In the genomic region with DNA sequence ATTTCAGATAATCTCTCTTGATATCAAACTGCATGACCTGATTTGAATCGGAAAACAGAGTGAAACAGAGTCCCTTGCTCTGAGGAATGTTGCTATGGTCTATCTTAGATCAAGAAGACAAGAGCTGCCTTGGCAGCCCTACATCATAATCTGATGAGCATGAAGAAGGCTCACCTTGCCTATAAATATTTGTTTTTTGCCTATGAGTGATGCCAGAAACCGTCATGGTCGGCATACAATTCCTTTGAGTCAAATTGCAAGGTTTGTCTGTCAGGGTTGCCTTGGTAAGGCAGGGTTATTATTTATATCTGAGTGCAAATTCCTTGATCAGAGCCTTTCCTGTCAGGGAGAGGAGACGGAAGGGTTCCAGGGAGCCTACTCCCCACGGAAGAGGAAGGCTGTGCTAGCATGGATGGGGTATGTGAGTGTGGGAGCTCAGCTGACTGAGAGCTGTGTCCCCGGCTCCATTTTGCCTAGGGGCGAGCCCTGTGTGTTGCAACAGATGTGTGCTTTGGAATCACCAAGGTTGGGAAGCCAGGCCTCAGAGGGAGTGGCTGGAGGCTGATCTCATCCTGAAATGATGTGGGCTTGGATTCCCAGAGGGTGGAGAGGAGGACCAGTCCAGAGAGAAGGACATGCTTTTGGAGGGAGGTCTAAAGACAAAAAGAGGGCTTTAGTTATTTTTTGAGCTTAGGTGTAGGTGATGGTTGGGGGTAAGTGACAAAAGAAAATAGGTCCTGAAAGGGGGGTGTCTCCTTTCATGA, we compare ENCODE assay signal across 1 cellular context.
TF ChIP-seq lines count a peak whose summit lies in the region.

No MANE protein-coding gene starts in this region.

TF ChIP-seq in HepG2, 621 proteins besides CTCF, POLR2A, EP300 and RAD21:
- TF ChIP-seq, protein P1, sequence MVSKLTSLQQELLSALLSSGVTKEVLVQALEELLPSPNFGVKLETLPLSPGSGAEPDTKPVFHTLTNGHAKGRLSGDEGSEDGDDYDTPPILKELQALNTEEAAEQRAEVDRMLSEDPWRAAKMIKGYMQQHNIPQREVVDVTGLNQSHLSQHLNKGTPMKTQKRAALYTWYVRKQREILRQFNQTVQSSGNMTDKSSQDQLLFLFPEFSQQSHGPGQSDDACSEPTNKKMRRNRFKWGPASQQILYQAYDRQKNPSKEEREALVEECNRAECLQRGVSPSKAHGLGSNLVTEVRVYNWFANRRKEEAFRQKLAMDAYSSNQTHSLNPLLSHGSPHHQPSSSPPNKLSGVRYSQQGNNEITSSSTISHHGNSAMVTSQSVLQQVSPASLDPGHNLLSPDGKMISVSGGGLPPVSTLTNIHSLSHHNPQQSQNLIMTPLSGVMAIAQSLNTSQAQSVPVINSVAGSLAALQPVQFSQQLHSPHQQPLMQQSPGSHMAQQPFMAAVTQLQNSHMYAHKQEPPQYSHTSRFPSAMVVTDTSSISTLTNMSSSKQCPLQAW (CRISPR knock-in tag; IDR thresholded peaks at IDR 0.05): no peak
- peak; percentile 51; the same call in 1 of the 2 replicates for TF ChIP-seq CEBPB (IDR thresholded peaks at IDR 0.05; ENCODE audit: borderline replicate concordance, low read depth, low read length)
TF ChIP-seq in HepG2: peak in this region for 1.
